9 cellular contexts compared by ENCODE assay signal in the genomic region with DNA sequence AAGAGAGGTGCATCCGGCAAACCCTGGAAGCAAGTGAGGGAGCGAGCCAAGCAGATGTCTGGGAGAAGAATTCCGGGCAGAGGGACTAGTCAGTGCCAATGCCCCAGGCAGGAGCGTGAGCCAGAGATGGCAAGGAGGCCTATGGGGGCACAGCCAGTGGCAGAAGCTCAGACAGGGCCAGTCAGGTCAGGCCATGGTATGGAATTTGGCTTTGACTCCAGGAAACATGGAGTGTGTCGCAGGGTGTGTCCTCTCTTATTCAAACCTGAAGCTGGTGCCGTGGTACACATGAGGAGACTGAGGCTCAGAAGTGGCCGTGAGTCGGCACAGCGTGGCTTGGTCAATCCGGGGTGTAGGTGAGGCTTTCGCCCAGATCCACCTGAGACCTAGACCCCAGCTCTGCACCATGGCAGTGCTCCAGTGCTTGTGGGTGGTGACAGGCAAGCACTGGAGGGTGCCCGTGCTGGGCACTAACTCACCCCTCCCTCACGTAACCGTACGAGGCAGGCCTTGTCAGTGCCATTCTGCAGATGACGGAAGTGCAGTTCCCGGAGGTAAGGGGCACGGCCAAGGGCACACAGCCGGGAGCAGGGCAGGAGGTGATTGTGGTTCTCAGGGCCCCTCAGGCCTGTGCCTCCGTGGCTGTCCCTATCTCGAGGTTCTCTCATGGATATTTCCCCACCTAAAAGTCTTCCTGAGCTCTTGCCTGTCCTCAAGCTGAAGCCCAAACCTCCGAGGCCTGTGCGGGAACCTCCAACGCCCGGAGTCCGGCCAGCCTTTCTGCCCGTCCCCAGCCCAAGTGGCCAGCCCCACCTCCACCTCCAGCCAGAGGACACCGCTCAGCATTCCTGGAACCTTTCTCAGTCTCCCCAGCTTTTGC. TPM values are rescaled to one million over a fixed set of nuclear protein-coding genes. Genes with fewer than 3 reads are reported as not detected.
DNase-seq lines count a peak whose midpoint lies in the region; ATAC-seq and TF ChIP-seq lines count a peak whose summit lies in the region.
"Had no signal": no experiment of that assay in that cellular context is flagged by ENCODE, and none has a peak within 500 bp of the region (broad histone marks: within the 10 kb centered on the region; RNA-seq: fewer than 3 reads in every experiment).

No MANE protein-coding gene starts in this region.

- H3K9me3 Mint-ChIP-seq in CD14-positive monocyte: peaks cover 0 to 2% (median 0%) of the 10 kb centered on the region in 7 donors

- peak overlapping the region; percentile 72 to 88 for H3K4me3 Mint-ChIP-seq in CD14-positive monocyte

- no peaks in the 10 kb centered on the region for H3K9me3 ChIP-seq in mononuclear cell (ENCODE audit: low read depth, low read length)

- H3K27me3 Mint-ChIP-seq in CD14-positive monocyte (ENCODE audit: low read depth in 3 of 3): peaks cover 0 to 3% (median 0%) of the 10 kb centered on the region in 3 donors

- H3K4me1 ChIP-seq in mononuclear cell (ENCODE audit: insufficient read depth, low read length): peaks cover 78% of the 10 kb centered on the region

- H3K27ac ChIP-seq in adipose tissue (ENCODE audit: low read depth, low read length): peak overlapping the region; percentile 76
- H3K27ac ChIP-seq: brain microvascular endothelial cell had no signal

- DNase-seq in CD14-positive monocyte (ENCODE audit: low spot score): peak; percentile 66
- DNase-seq in stimulated activated CD4-positive, alpha-beta T cell treated with anti-CD3 and anti-CD28 coated beads, Interleukin-2, amount 100 ng/mL, for 24 hours: no peak
- DNase-seq in stimulated activated CD4-positive, alpha-beta T cell treated with anti-CD3 and anti-CD28 coated beads, Interleukin-1b, Interleukin-23, amount 100 ng/mL, for 48 hours: no peak
- DNase-seq: brain microvascular endothelial cell, NCI-H1694 treated with DMSO at 0.1 percent for 48 hours had no signal

- peak overlapping the region; percentile 99 to 100 (median 100) for H3K27ac Mint-ChIP-seq in CD14-positive monocyte

- peaks cover 72% of the 10 kb centered on the region for H3K4me1 Mint-ChIP-seq in CD14-positive monocyte

- WGBS in adipose tissue, 3 donors: 64 to 83% (median 74%) methylated on average over 28 of the region's 28 CpGs

- peak overlapping the region; percentile 13 for H3K4me3 ChIP-seq in mononuclear cell (ENCODE audit: low read length)

- no peak for TF ChIP-seq CTCF in CD14-positive monocyte (IDR thresholded peaks at IDR 0.05)

- intact Hi-C loops in CD14-positive monocyte (cut with micrococcal nuclease): no loop called here

- H3K36me3 Mint-ChIP-seq in CD14-positive monocyte: peaks cover 20 to 72% of the 10 kb centered on the region in 2 donors

- no peaks in the 10 kb centered on the region for H3K27me3 ChIP-seq in mononuclear cell (ENCODE audit: insufficient read depth, low read length)
- H3K27me3 ChIP-seq: brain microvascular endothelial cell had no signal

- no peak for ATAC-seq in GM18909 (IDR thresholded peaks at IDR 0.05; ENCODE audit: poor library complexity, unreplicated experiment)

RNA-seq across cellular contexts. Expression of gene SPI1, which starts 10.6 kb away (rescaled TPM):
- polyA plus RNA-seq in CD14-positive monocyte (100 to 1,000 TPM; 156 to 223 TPM), adipose tissue (10 to 100 TPM in 2 of 3 donors, 1 to 10 TPM in 1; 4.9 to 69.3 (median 49.3) TPM)
- 202 TPM for total RNA-seq in mononuclear cell
- total RNA-seq: epithelial cell of proximal tubule had no signal

RNA-seq across cellular contexts. Expression of gene SLC39A13, which starts 19.5 kb away (rescaled TPM):
- 1 to 10 TPM; 4.8 to 5.9 TPM for polyA plus RNA-seq in CD14-positive monocyte
- 10 to 100 TPM; 36.4 to 42.0 (median 39.9) TPM for polyA plus RNA-seq in adipose tissue
- total RNA-seq in mononuclear cell: 13.4 TPM

RNA-seq across cellular contexts. Expression of gene MYBPC3, which starts 36.4 kb away (rescaled TPM):
- under 1 TPM in 1 of 2 donors, not detected in 1; 0.03 TPM for polyA plus RNA-seq in CD14-positive monocyte
- 1 to 10 TPM in 1 of 3 donors, under 1 TPM in 2; 0.07 to 3.1 (median 0.68) TPM for polyA plus RNA-seq in adipose tissue
- total RNA-seq in mononuclear cell: 0.21 TPM
- total RNA-seq: epithelial cell of proximal tubule had no signal

RNA-seq across cellular contexts. Expression of gene PSMC3, which starts 37.3 kb away (rescaled TPM):
- 10 to 100 TPM; 89.5 to 97.4 TPM for polyA plus RNA-seq in CD14-positive monocyte
- 100 to 1,000 TPM in 2 of 3 donors, 10 to 100 TPM in 1; 76.2 to 157 (median 134) TPM for polyA plus RNA-seq in adipose tissue
- total RNA-seq in mononuclear cell: 48.7 TPM

RNA-seq across cellular contexts. Expression of gene RAPSN, which starts 60.0 kb away (rescaled TPM):
- polyA plus RNA-seq in CD14-positive monocyte: not detected
- polyA plus RNA-seq in adipose tissue: under 1 TPM in 2 of 3 donors, not detected in 1; 0.21 to 0.59 TPM
- total RNA-seq in mononuclear cell: 0.42 TPM
- total RNA-seq: epithelial cell of proximal tubule had no signal

Comparison
In these comparisons a context has a peak if more than half of its experiments do, and no peak if none do; other contexts are left out.
1. RNA of gene SLC39A13, which starts 19.5 kb away (polyA plus RNA-seq): 36.4 to 42.0 TPM in adipose tissue; 4.8 to 5.9 TPM in CD14-positive monocyte; every median in the first group is over 4 times any median in the second.